Comparison of ENCODE assay signal across 1 cellular context in the genomic region with DNA sequence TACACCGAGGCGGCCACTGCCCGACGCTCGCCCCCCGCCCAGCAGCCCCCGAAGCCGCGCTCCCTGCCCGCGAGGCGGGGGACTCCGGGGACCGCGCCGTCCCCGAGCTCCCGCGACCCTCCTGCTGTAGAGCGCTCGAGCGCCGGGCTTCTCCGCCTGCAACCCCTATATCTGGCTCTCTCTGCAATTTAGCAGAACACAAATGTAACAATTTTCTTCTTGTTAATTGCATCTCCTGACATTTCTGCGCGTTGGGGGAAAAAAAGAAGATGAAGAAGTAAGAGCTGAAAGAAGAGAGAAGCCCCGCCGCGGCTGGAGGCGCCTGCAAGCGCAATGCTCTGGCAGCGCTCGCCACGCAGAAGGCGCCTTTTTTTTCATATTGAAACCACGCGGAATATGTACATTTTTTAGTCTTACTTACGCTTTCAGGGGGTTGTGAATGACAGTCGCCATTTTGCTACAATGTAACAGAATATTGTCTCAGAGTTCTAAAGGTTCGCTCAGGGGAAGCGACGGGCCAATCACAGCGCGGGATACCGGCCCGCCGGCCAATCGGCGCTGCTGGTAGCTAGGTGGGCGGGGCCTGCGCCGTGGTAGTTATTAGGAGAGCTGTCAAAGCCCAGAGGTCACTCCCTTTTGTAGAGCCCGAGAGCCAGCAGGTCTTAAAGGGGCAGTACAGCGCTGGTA.
A peak's percentile ranks its signal among the peaks of the same experiment; 100 is the strongest.
TF ChIP-seq lines count a peak whose summit lies in the region.

A gene (minus strand): TSS at position 466 of the 687 bp plus-strand sequence. CDS start 13 bp downstream, at position 453.

TF ChIP-seq in GM12878, 131 proteins besides CTCF, POLR2A, EP300 and RAD21 (continued from another document):
- TF ChIP-seq, protein P1, sequence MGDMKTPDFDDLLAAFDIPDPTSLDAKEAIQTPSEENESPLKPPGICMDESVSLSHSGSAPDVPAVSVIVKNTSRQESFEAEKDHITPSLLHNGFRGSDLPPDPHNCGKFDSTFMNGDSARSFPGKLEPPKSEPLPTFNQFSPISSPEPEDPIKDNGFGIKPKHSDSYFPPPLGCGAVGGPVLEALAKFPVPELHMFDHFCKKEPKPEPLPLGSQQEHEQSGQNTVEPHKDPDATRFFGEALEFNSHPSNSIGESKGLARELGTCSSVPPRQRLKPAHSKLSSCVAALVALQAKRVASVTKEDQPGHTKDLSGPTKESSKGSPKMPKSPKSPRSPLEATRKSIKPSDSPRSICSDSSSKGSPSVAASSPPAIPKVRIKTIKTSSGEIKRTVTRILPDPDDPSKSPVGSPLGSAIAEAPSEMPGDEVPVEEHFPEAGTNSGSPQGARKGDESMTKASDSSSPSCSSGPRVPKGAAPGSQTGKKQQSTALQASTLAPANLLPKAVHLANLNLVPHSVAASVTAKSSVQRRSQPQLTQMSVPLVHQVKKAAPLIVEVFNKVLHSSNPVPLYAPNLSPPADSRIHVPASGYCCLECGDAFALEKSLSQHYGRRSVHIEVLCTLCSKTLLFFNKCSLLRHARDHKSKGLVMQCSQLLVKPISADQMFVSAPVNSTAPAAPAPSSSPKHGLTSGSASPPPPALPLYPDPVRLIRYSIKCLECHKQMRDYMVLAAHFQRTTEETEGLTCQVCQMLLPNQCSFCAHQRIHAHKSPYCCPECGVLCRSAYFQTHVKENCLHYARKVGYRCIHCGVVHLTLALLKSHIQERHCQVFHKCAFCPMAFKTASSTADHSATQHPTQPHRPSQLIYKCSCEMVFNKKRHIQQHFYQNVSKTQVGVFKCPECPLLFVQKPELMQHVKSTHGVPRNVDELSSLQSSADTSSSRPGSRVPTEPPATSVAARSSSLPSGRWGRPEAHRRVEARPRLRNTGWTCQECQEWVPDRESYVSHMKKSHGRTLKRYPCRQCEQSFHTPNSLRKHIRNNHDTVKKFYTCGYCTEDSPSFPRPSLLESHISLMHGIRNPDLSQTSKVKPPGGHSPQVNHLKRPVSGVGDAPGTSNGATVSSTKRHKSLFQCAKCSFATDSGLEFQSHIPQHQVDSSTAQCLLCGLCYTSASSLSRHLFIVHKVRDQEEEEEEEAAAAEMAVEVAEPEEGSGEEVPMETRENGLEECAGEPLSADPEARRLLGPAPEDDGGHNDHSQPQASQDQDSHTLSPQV (IDR thresholded peaks at IDR 0.05) = no peak
- TF ChIP-seq SMAD5 (IDR thresholded peaks at IDR 0.05; ENCODE audit: low read depth) (0 out of 2 replicates have a peak, but pooled peaks have one; percentile 32), YY1 (IDR thresholded peaks at IDR 0.05; ENCODE audit: low read depth, low read length) (peak; percentile 87), SUZ12 (IDR thresholded peaks at IDR 0.05; ENCODE audit: unreplicated experiment) (no peak), CHD2 (IDR thresholded peaks at IDR 0.05; ENCODE audit: borderline replicate concordance, low read depth, low read length) (peak; percentile 59; the same call in 1 of the 2 replicates), POU2F2 (IDR thresholded peaks at IDR 0.05; ENCODE audit: borderline replicate concordance, low read depth, low read length) (peak; percentile 11; the same call in 1 of the 3 replicates), NR2F1 (conservative IDR thresholded peaks at IDR 0.05) (peak; percentile 33; the same call in 1 of the 2 replicates), SP1 (IDR thresholded peaks at IDR 0.05; ENCODE audit: low read depth, low read length) (peak; percentile 84), CREB1 (IDR thresholded peaks at IDR 0.05; ENCODE audit: low read depth) (peak; percentile 53; the same call in 1 of the 2 replicates), SREBF1 (IDR thresholded peaks at IDR 0.05; ENCODE audit: low read length) (no peak), BHLHE40 (IDR thresholded peaks at IDR 0.05; ENCODE audit: borderline replicate concordance in 1 of 2, low read depth in 2 of 2, low read length in 1 of 2) (no peak), LARP7 (IDR thresholded peaks at IDR 0.05) (no peak), TAF1 (IDR thresholded peaks at IDR 0.05; ENCODE audit: borderline replicate concordance, low read depth, low read length) (0 out of 2 replicates have a peak, but pooled peaks have one; percentile 41), NR2C1 (IDR thresholded peaks at IDR 0.05) (0 out of 2 replicates have a peak, but pooled peaks have one; percentile 18), CREM (IDR thresholded peaks at IDR 0.05; ENCODE audit: low read depth) (0 out of 2 replicates have a peak, but pooled peaks have one; percentile 22)
- TF ChIP-seq, protein P2, sequence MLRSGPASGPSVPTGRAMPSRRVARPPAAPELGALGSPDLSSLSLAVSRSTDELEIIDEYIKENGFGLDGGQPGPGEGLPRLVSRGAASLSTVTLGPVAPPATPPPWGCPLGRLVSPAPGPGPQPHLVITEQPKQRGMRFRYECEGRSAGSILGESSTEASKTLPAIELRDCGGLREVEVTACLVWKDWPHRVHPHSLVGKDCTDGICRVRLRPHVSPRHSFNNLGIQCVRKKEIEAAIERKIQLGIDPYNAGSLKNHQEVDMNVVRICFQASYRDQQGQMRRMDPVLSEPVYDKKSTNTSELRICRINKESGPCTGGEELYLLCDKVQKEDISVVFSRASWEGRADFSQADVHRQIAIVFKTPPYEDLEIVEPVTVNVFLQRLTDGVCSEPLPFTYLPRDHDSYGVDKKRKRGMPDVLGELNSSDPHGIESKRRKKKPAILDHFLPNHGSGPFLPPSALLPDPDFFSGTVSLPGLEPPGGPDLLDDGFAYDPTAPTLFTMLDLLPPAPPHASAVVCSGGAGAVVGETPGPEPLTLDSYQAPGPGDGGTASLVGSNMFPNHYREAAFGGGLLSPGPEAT (IDR thresholded peaks at IDR 0.05; ENCODE audit: low read depth) = peak; percentile 47; the same call in 1 of the 2 replicates
- TF ChIP-seq, protein P3, sequence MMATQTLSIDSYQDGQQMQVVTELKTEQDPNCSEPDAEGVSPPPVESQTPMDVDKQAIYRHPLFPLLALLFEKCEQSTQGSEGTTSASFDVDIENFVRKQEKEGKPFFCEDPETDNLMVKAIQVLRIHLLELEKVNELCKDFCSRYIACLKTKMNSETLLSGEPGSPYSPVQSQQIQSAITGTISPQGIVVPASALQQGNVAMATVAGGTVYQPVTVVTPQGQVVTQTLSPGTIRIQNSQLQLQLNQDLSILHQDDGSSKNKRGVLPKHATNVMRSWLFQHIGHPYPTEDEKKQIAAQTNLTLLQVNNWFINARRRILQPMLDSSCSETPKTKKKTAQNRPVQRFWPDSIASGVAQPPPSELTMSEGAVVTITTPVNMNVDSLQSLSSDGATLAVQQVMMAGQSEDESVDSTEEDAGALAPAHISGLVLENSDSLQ (IDR thresholded peaks at IDR 0.05) = peak; percentile 90
- TF ChIP-seq, protein P4, sequence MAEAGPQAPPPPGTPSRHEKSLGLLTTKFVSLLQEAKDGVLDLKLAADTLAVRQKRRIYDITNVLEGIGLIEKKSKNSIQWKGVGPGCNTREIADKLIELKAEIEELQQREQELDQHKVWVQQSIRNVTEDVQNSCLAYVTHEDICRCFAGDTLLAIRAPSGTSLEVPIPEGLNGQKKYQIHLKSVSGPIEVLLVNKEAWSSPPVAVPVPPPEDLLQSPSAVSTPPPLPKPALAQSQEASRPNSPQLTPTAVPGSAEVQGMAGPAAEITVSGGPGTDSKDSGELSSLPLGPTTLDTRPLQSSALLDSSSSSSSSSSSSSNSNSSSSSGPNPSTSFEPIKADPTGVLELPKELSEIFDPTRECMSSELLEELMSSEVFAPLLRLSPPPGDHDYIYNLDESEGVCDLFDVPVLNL (IDR thresholded peaks at IDR 0.05; ENCODE audit: low read depth, low read length) = peak; percentile 7; the same call in 1 of the 2 replicates
